9 cellular contexts compared by ENCODE assay signal in genomic region chr14:86654558-86655184, GRCh38.
A peak's percentile ranks its signal among the peaks of the same experiment; 100 is the strongest.
DNase-seq lines count a peak whose midpoint lies in the region; ATAC-seq and TF ChIP-seq lines count a peak whose summit lies in the region.
"Had no signal": no experiment of that assay in that cellular context is flagged by ENCODE, and none has a peak within 500 bp of the region (broad histone marks: within the 10 kb centered on the region; RNA-seq: fewer than 3 reads in every experiment).

No MANE protein-coding gene starts in this region.

- peak; percentile 45 for DNase-seq in NCI-H1105 treated with DMSO at 0.1 percent for 48 hours (lab: John Stamatoyannopoulos, UW)
- DNase-seq in NCI-H1105 (lab: John Stamatoyannopoulos, UW): no peak
- peak; percentile 65 for DNase-seq in LHCN-M2 (ENCODE audit: low read depth)
- DNase-seq in SK-N-DZ (ENCODE audit: low spot score): peak; percentile 50
- no peak for DNase-seq in esophagus muscularis mucosa (ENCODE audit: extremely low spot score)
- DNase-seq in pons (ENCODE audit: low spot score): peak; percentile 20

- intact Hi-C loops in esophagus muscularis mucosa (cut with DNase I): no loop called here

- TF ChIP-seq POLR2A in esophagus muscularis mucosa (IDR thresholded peaks at IDR 0.05; ENCODE audit: low read depth): no peak

- 62% methylated on average over 8 of the region's 8 CpGs for WGBS in esophagus muscularis mucosa

- H3K4me3 ChIP-seq in esophagus muscularis mucosa: no peak overlapping the region
- H3K4me3 ChIP-seq: skin epidermis had no signal

- H3K4me1 ChIP-seq in esophagus muscularis mucosa: no peaks in the 10 kb centered on the region

- H3K36me3 ChIP-seq in esophagus muscularis mucosa: no peaks in the 10 kb centered on the region

- no peak overlapping the region for H3K27ac ChIP-seq in esophagus muscularis mucosa (replicated peaks in 1 of 4)
- H3K27ac ChIP-seq: skin epidermis had no signal

- TF ChIP-seq EP300 in esophagus muscularis mucosa (IDR thresholded peaks at IDR 0.05): no peak

- TF ChIP-seq CTCF in esophagus muscularis mucosa (IDR thresholded peaks at IDR 0.05): peak in 2 of 3 experiments; percentile 15 to 17

- H3K9me3 ChIP-seq in esophagus muscularis mucosa: no peaks in the 10 kb centered on the region

- no peaks in the 10 kb centered on the region for H3K27me3 ChIP-seq in esophagus muscularis mucosa

- ATAC-seq in GM19395 (IDR thresholded peaks at IDR 0.05; ENCODE audit: unreplicated experiment) (no peak), HG02973 (IDR thresholded peaks at IDR 0.05; ENCODE audit: unreplicated experiment) (no peak)

Comparison
In these comparisons a context has a peak if more than half of its experiments do, and no peak if none do; other contexts are left out.
1. DNase-seq: peak in NCI-H1105 treated with DMSO at 0.1 percent for 48 hours (single experiment), LHCN-M2 (single experiment), SK-N-DZ (single experiment) and pons (single experiment); none in NCI-H1105 (single experiment) and esophagus muscularis mucosa (single experiment).